ENCODE assay signal across 25 cellular contexts in the genomic region with DNA sequence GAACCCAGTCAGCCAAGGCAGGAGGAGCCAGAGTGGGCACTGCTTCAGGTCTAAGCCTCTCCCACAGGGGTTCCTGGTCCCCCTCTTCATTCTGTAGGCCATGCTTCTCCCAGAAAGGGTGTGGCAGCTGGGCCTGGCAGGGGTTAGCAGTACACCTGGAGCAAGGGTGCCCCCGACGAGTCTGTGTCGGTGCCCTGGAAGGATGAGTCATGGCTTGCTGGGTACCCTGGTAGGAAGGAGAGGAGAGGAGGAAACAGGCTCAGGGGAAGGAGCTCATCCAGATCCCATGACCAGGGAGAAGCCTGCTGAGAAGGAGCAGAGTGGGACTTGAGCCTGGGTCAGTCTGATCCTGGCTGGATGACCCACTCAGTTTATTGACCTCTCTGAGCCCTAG. TPM values are rescaled to one million over a fixed set of nuclear protein-coding genes. Genes with fewer than 3 reads are reported as not detected.
DNase-seq lines count a peak whose midpoint lies in the region; TF ChIP-seq lines count a peak whose summit lies in the region.
"Had no signal": no experiment of that assay in that cellular context is flagged by ENCODE, and none has a peak within 500 bp of the region (broad histone marks: within the 10 kb centered on the region; RNA-seq: fewer than 3 reads in every experiment).

No MANE protein-coding gene starts in this region.

- H3K27me3 ChIP-seq in breast epithelium (no peaks in the 10 kb centered on the region), endodermal cell (ENCODE audit: control insufficient read depth, insufficient read depth, low read length, poor library complexity, severe bottlenecking) (no peaks in the 10 kb centered on the region), spleen (replicated peaks in 1 of 7) (no peaks in the 10 kb centered on the region)
- H3K27me3 ChIP-seq: ascending aorta, uterus had no signal

- TF ChIP-seq CTCF in MCF 10A (IDR thresholded peaks at IDR 0.05; ENCODE audit: unreplicated experiment) (no peak), breast epithelium (IDR thresholded peaks at IDR 0.05) (no peak), endodermal cell (conservative IDR thresholded peaks at IDR 0.05) (no peak), spleen (IDR thresholded peaks at IDR 0.05 in 8 of 11, conservative IDR thresholded peaks at IDR 0.05 in 3 of 11) (no peak)

- peak overlapping the region; percentile 54 for H3K27ac Mint-ChIP-seq in MCF 10A (ENCODE audit: low read depth, unreplicated experiment)
- peak overlapping the region; percentile 61 for H3K27ac Mint-ChIP-seq in endodermal cell
- H3K27ac Mint-ChIP-seq: activated naive CD4-positive, alpha-beta T cell treated with anti-CD3 and anti-CD28 coated beads, Interleukin-2, amount 50 U/mL, for 24 hours had no signal

- H3K9me3 Mint-ChIP-seq in MCF 10A (ENCODE audit: unreplicated experiment): no peaks in the 10 kb centered on the region
- no peaks in the 10 kb centered on the region for H3K9me3 Mint-ChIP-seq in endodermal cell
- H3K9me3 Mint-ChIP-seq: activated naive CD4-positive, alpha-beta T cell treated with anti-CD3 and anti-CD28 coated beads, Interleukin-2, amount 50 U/mL, for 24 hours; neural crest cell had no signal

- TF ChIP-seq POLR2A in breast epithelium (IDR thresholded peaks at IDR 0.05) (no peak), spleen (IDR thresholded peaks at IDR 0.05) (no peak)

- peaks cover 73% of the 10 kb centered on the region for H3K36me3 Mint-ChIP-seq in MCF 10A (ENCODE audit: insufficient read depth, unreplicated experiment)
- peaks cover 52% of the 10 kb centered on the region for H3K36me3 Mint-ChIP-seq in endodermal cell (ENCODE audit: low read depth)

- H3K27me3 Mint-ChIP-seq in MCF 10A (ENCODE audit: insufficient read depth, unreplicated experiment) (no peaks in the 10 kb centered on the region), endodermal cell (ENCODE audit: insufficient read depth) (no peaks in the 10 kb centered on the region)
- H3K27me3 Mint-ChIP-seq: activated naive CD4-positive, alpha-beta T cell treated with anti-CD3 and anti-CD28 coated beads, Interleukin-2, amount 50 U/mL, for 24 hours had no signal

- H3K27ac ChIP-seq in breast epithelium (no peak overlapping the region), endodermal cell (ENCODE audit: low read depth, low read length) (no peak overlapping the region), spleen (no peak overlapping the region)
- H3K27ac ChIP-seq: ascending aorta, SK-N-MC, uterus had no signal

- H3K4me3 Mint-ChIP-seq in MCF 10A (ENCODE audit: unreplicated experiment) (no peak overlapping the region), endodermal cell (no peak overlapping the region)
- H3K4me3 Mint-ChIP-seq: activated naive CD4-positive, alpha-beta T cell treated with anti-CD3 and anti-CD28 coated beads, Interleukin-2, amount 50 U/mL, for 24 hours had no signal

- H3K4me3 ChIP-seq in breast epithelium (no peak overlapping the region), endodermal cell (ENCODE audit: low read length) (no peak overlapping the region), spleen (no peak overlapping the region)
- H3K4me3 ChIP-seq: ascending aorta, GM12878, SK-N-MC, uterus had no signal

- H3K4me1 ChIP-seq in breast epithelium (no peaks in the 10 kb centered on the region), endodermal cell (ENCODE audit: control insufficient read depth, insufficient read depth, low read length) (no peaks in the 10 kb centered on the region), spleen (peaks cover 0 to 20% (median 0%) of the 10 kb centered on the region in 6 donors)
- H3K4me1 ChIP-seq: ascending aorta, uterus had no signal

- CTCF ChIA-PET in MCF 10A (lab: Yijun Ruan, JAX): interaction anchor here (0.5 kb wide), 1 partner anchor 29 kb away, joined by 4 read pairs; no protein-coding TSS in a partner anchor

- DNase-seq in MCF 10A (ENCODE audit: unreplicated experiment) (peak; percentile 30), breast epithelium (ENCODE audit: low spot score in 2 of 2) (no peak), NCI-H69 (lab: John Stamatoyannopoulos, UW) (peak; percentile 7), endodermal cell (no peak), spleen (peak; percentile 58), GF-D8 (lab: John Stamatoyannopoulos, UW) (no peak), NCI-H226 (no peak)
- no peak for DNase-seq in stimulated activated CD4-positive, alpha-beta T cell treated with anti-CD3 and anti-CD28 coated beads, Interleukin-12 subunit alpha, Interleukin-12 subunit beta, amount 100 ng/mL, for 4 hours
- DNase-seq: activated CD4-positive, CD25-positive, alpha-beta regulatory T cell treated with anti-CD3 and anti-CD28 coated beads, Interleukin-2, amount 50 U/mL, for 72 hours; activated CD8-positive, alpha-beta memory T cell treated with anti-CD3 and anti-CD28 coated beads for 24 hours; activated T-cell treated with anti-CD3 and anti-CD28 coated beads, Interleukin-2, amount 50 U/mL, for 48 hours; head of caudate nucleus; KBM-7; NCI-H187; NCI-H345; uterus had no signal

- peaks cover 5% of the 10 kb centered on the region for H3K36me3 ChIP-seq in breast epithelium
- peaks cover 34% of the 10 kb centered on the region for H3K36me3 ChIP-seq in endodermal cell (ENCODE audit: control insufficient read depth, insufficient read depth, low read length)
- peaks cover 4 to 26% (median 22%) of the 10 kb centered on the region in 6 donors for H3K36me3 ChIP-seq in spleen
- H3K36me3 ChIP-seq: uterus had no signal

- intact Hi-C loops in MCF 10A (cut with micrococcal nuclease): no loop called here
- intact Hi-C loops in breast epithelium (cut with DNase I; ENCODE audit: low total_unique reads): no loop called here
- intact Hi-C loops in spleen (cut with DNase I; ENCODE audit: low total_unique reads): no loop called here

- H3K4me1 Mint-ChIP-seq in MCF 10A (ENCODE audit: insufficient read depth, unreplicated experiment): peaks cover 5% of the 10 kb centered on the region
- H3K4me1 Mint-ChIP-seq in endodermal cell: peaks cover 5% of the 10 kb centered on the region
- H3K4me1 Mint-ChIP-seq: activated naive CD4-positive, alpha-beta T cell treated with anti-CD3 and anti-CD28 coated beads, Interleukin-2, amount 50 U/mL, for 24 hours; neural crest cell had no signal

- BruUV-seq in MCF 10A (replicated peaks; lab: Mats Ljungman, UMichigan): no TSS peak

- H3K9ac ChIP-seq in endodermal cell (ENCODE audit: extremely low read depth, low read length, poor library complexity, severe bottlenecking): no peak overlapping the region

- POLR2A ChIA-PET in MCF 10A (lab: Yijun Ruan, JAX): interaction anchor here (0.7 to 1.6 kb wide), 4 partner anchors 10 to 770 kb away, joined by 3 to 7 read pairs (median 4); a partner anchor contains a TSS

- WGBS in endodermal cell (ENCODE audit: insufficient coverage in 1 of 2, insufficient read length in 1 of 2), 2 experiments: 94 to 100% methylated on average over 2 to 3 of the region's 3 CpGs
- 62 to 80% (median 75%) methylated on average over 3 of the region's 3 CpGs for WGBS in spleen, 5 donors

- H3K9me3 ChIP-seq in breast epithelium: no peaks in the 10 kb centered on the region
- H3K9me3 ChIP-seq in endodermal cell (ENCODE audit: control insufficient read depth, low read length): no peaks in the 10 kb centered on the region
- H3K9me3 ChIP-seq in spleen: no peaks in the 10 kb centered on the region
- H3K9me3 ChIP-seq: ascending aorta, uterus had no signal

RNA-seq across cellular contexts. Expression of a gene that starts 10.3 kb away (rescaled TPM):
- total RNA-seq in MCF 10A (2022) (5.1 and 8.8 TPM in 2 replicates), breast epithelium (10 to 100 TPM in 2 of 3 donors, not detected in 1; 10.8 to 22.2 TPM), endodermal cell (10 to 100 TPM; 17.2 to 22.7 TPM), spleen (1 to 10 TPM in 4 of 7 donors, under 1 TPM in 3; 0.44 to 2.1 (median 1.1) TPM)
- polyA plus RNA-seq in endodermal cell (2013, experiment 1 of 2): 3.1 TPM
- polyA plus RNA-seq in endodermal cell (2013, experiment 2 of 2): 2.4 TPM
- 1 to 10 TPM in 1 of 3 donors, under 1 TPM in 2; 0.67 to 1.1 (median 0.89) TPM for polyA plus RNA-seq in spleen
- total RNA-seq: ascending aorta, cerebellum, GM12878, H4, neural crest cell, posterior vena cava had no signal

RNA-seq across cellular contexts. Expression of a gene that starts 28.4 kb away (rescaled TPM):
- 96.8 and 106 TPM in 2 replicates for total RNA-seq in MCF 10A (2022)
- total RNA-seq in breast epithelium: 10 to 100 TPM; 47.9 to 51.5 (median 49.4) TPM
- 100 to 1,000 TPM; 103 to 120 TPM for total RNA-seq in endodermal cell
- polyA plus RNA-seq in endodermal cell (2013, experiment 1 of 2): 84.1 TPM
- polyA plus RNA-seq in endodermal cell (2013, experiment 2 of 2): 80.0 TPM
- total RNA-seq in spleen: 10 to 100 TPM; 35.7 to 55.7 (median 49.3) TPM
- 10 to 100 TPM; 42.5 to 62.2 (median 48.8) TPM for polyA plus RNA-seq in spleen

RNA-seq across cellular contexts. Expression of a gene that starts 36.1 kb away (rescaled TPM):
- total RNA-seq in MCF 10A (2022): not detected in 2 replicates
- not detected for total RNA-seq in breast epithelium
- total RNA-seq in endodermal cell: not detected
- polyA plus RNA-seq in endodermal cell (2013, experiment 1 of 2): not detected
- not detected for polyA plus RNA-seq in endodermal cell (2013, experiment 2 of 2)
- 10 to 100 TPM in 3 of 7 donors, 1 to 10 TPM in 4; 2.6 to 27.1 (median 10.0) TPM for total RNA-seq in spleen
- 10 to 100 TPM in 1 of 3 donors, 1 to 10 TPM in 1, under 1 TPM in 1; 0.74 to 10.7 (median 5.6) TPM for polyA plus RNA-seq in spleen
- total RNA-seq: ascending aorta, cerebellum, GM12878, H4, neural crest cell, posterior vena cava, uterus had no signal
- polyA plus RNA-seq: BJ, GM12878 had no signal

RNA-seq across cellular contexts. Expression of a gene that starts 43.6 kb away (rescaled TPM):
- total RNA-seq in MCF 10A (2022) (56.3 and 59.2 TPM in 2 replicates), breast epithelium (10 to 100 TPM in 2 of 3 donors, 1 to 10 TPM in 1; 1.6 to 27.8 (median 16.7) TPM), endodermal cell (10 to 100 TPM; 14.3 to 21.2 TPM), spleen (10 to 100 TPM in 2 of 7 donors, 1 to 10 TPM in 5; 3.1 to 18.1 (median 6.8) TPM)
- 9.0 TPM for polyA plus RNA-seq in endodermal cell (2013, experiment 1 of 2)
- polyA plus RNA-seq in endodermal cell (2013, experiment 2 of 2): 8.0 TPM
- polyA plus RNA-seq in spleen: 1 to 10 TPM; 3.3 to 9.7 (median 6.1) TPM
- polyA plus RNA-seq: GM12878 had no signal

RNA-seq across cellular contexts. Expression of a gene that starts 49.7 kb away (rescaled TPM):
- total RNA-seq in MCF 10A (2022) (9.9 and 14.1 TPM in 2 replicates), breast epithelium (10 to 100 TPM in 2 of 3 donors, 1 to 10 TPM in 1; 8.3 to 13.5 (median 11.8) TPM), endodermal cell (10 to 100 TPM; 21.3 to 23.2 TPM), spleen (10 to 100 TPM; 14.3 to 20.2 (median 17.3) TPM)
- polyA plus RNA-seq in endodermal cell (2013, experiment 1 of 2): 11.5 TPM
- 11.3 TPM for polyA plus RNA-seq in endodermal cell (2013, experiment 2 of 2)
- polyA plus RNA-seq in spleen: 10 to 100 TPM; 13.3 to 25.8 (median 19.3) TPM

Comparison
In these comparisons a context has a peak if more than half of its experiments do, and no peak if none do; other contexts are left out.
1. DNase-seq: peak in MCF 10A (single experiment), NCI-H69 (single experiment) and spleen (single experiment); none in breast epithelium (0 of 2), endodermal cell (single experiment), GF-D8 (single experiment), stimulated activated CD4-positive, alpha-beta T cell treated with anti-CD3 and anti-CD28 coated beads, Interleukin-12 subunit alpha, Interleukin-12 subunit beta, amount 100 ng/mL, for 4 hours (single experiment) and NCI-H226 (single experiment).